Comparison of ENCODE assay signal across 9 cellular contexts in genomic region chr12:15563683-15564082, GRCh38.
DNase-seq lines count a peak whose midpoint lies in the region; ATAC-seq and TF ChIP-seq lines count a peak whose summit lies in the region.
"Had no signal": no experiment of that assay in that cellular context is flagged by ENCODE, and none has a peak within 500 bp of the region (broad histone marks: within the 10 kb centered on the region; RNA-seq: fewer than 3 reads in every experiment).

No MANE protein-coding gene starts in this region.

- H3K4me1 Mint-ChIP-seq in activated B cell treated with CpG ODN at 0.5 μM for 24 hours, result peaks cover 24% of the 10 kb centered on the region

- peak overlapping the region; percentile 10 for H3K27ac ChIP-seq in foreskin keratinocyte
- H3K27ac ChIP-seq: parathyroid adenoma had no signal

- peaks cover 4% of the 10 kb centered on the region for H3K4me1 ChIP-seq in foreskin keratinocyte
- H3K4me1 ChIP-seq: parathyroid adenoma had no signal

- TF ChIP-seq CTCF in activated B cell treated with CpG ODN at 0.5 μM for 24 hours (IDR thresholded peaks at IDR 0.05) (no peak), foreskin keratinocyte (conservative IDR thresholded peaks at IDR 0.05) (no peak)

- peak overlapping the region; percentile 81 for H3K4me3 Mint-ChIP-seq in activated B cell treated with CpG ODN at 0.5 μM for 24 hours

- H3K27me3 Mint-ChIP-seq in activated B cell treated with CpG ODN at 0.5 μM for 24 hours, result no peaks in the 10 kb centered on the region

- CTCF ChIA-PET in activated B cell treated with CpG ODN at 0.5 μM for 24 hours (lab: Charles Lee), result interaction anchor here (1.2 to 3.0 kb wide), 2 partner anchors 21 to 31 kb away, joined by 4 to 12 read pairs; no protein-coding TSS in a partner anchor

- ATAC-seq in activated B cell treated with CpG ODN at 0.5 μM for 24 hours (ENCODE audit: low read depth), result peak; percentile 68
- ATAC-seq in foreskin keratinocyte, result peak; percentile 85
- no peak for ATAC-seq in GM21367 (IDR thresholded peaks at IDR 0.05; ENCODE audit: unreplicated experiment)
- ATAC-seq in GM21528 (IDR thresholded peaks at IDR 0.05; ENCODE audit: low FRiP score, unreplicated experiment), result no peak

- peaks cover 62% of the 10 kb centered on the region for H3K36me3 Mint-ChIP-seq in activated B cell treated with CpG ODN at 0.5 μM for 24 hours (ENCODE audit: low read depth)

- H3K9me3 Mint-ChIP-seq in activated B cell treated with CpG ODN at 0.5 μM for 24 hours, result no peaks in the 10 kb centered on the region

- intact Hi-C loops in activated B cell treated with CpG ODN at 0.5 μM for 24 hours (cut with micrococcal nuclease), result loop anchor here (1.0 kb wide), 2 partner anchors 8 to 17 kb away; no protein-coding TSS in a partner anchor

- H3K27ac Mint-ChIP-seq in activated B cell treated with CpG ODN at 0.5 μM for 24 hours, result peak overlapping the region; percentile 86

- POLR2A ChIA-PET in activated B cell treated with CpG ODN at 0.5 μM for 24 hours (lab: Charles Lee), result interaction anchor here (1.3 to 1.9 kb wide), 2 partner anchors 17 to 31 kb away, joined by 3 to 11 read pairs; no protein-coding TSS in a partner anchor

- H3K27me3 ChIP-seq in foreskin keratinocyte, result no peaks in the 10 kb centered on the region

- peak; percentile 35 for DNase-seq in stimulated activated CD4-positive, alpha-beta T cell treated with anti-CD3 and anti-CD28 coated beads, Interleukin-1b, Interleukin-23, amount 100 ng/mL, for 48 hours
- no peak for DNase-seq in stimulated activated CD4-positive, alpha-beta T cell treated with anti-CD3 and anti-CD28 coated beads, Interleukin-4, amount 100 ng/mL, for 1 hour
- no peak for DNase-seq in activated B cell treated with CpG ODN at 0.5 μM for 24 hours
- peak in 1 of 2 donors; percentile 58 for DNase-seq in foreskin keratinocyte
- peak; percentile 82 for DNase-seq in stromal cell of bone marrow (ENCODE audit: low read depth)
- no peak for DNase-seq in stimulated activated CD8-positive, alpha-beta memory T cell treated with anti-CD3 and anti-CD28 coated beads, Interleukin-4, amount 100 ng/mL, for 48 hours

Comparison
In these comparisons a context has a peak if more than half of its experiments do, and no peak if none do; other contexts are left out.
1. DNase-seq: peak in stimulated activated CD4-positive, alpha-beta T cell treated with anti-CD3 and anti-CD28 coated beads, Interleukin-1b, Interleukin-23, amount 100 ng/mL, for 48 hours (single experiment) and stromal cell of bone marrow (single experiment); none in stimulated activated CD4-positive, alpha-beta T cell treated with anti-CD3 and anti-CD28 coated beads, Interleukin-4, amount 100 ng/mL, for 1 hour (single experiment), activated B cell treated with CpG ODN at 0.5 μM for 24 hours (single experiment) and stimulated activated CD8-positive, alpha-beta memory T cell treated with anti-CD3 and anti-CD28 coated beads, Interleukin-4, amount 100 ng/mL, for 48 hours (single experiment).
2. ATAC-seq: peak in activated B cell treated with CpG ODN at 0.5 μM for 24 hours (single experiment) and foreskin keratinocyte (single experiment); none in GM21367 (single experiment) and GM21528 (single experiment).